8 cellular contexts compared by ENCODE assay signal in genomic region chr6:113856011-113856551, GRCh38. TPM values are rescaled to one million over a fixed set of nuclear protein-coding genes. Genes with fewer than 3 reads are reported as not detected.
A peak's percentile ranks its signal among the peaks of the same experiment; 100 is the strongest.
DNase-seq lines count a peak whose midpoint lies in the region; ATAC-seq and TF ChIP-seq lines count a peak whose summit lies in the region.

No MANE protein-coding gene starts in this region.

- ATAC-seq in HG02571 (IDR thresholded peaks at IDR 0.05; ENCODE audit: unreplicated experiment), result no peak

- H3K4me1 ChIP-seq in thymus (ENCODE audit: control insufficient read depth, insufficient read depth, low read length), result peaks cover 11% of the 10 kb centered on the region

- H3K27ac ChIP-seq in caudate nucleus (ENCODE audit: low read depth, low read length), result peak overlapping the region; percentile 94
- peak overlapping the region; percentile 71 for H3K27ac ChIP-seq in layer of hippocampus (ENCODE audit: low read depth, low read length)
- H3K27ac ChIP-seq in thymus (ENCODE audit: low read depth), result peak overlapping the region; percentile 86

- no peak for TF ChIP-seq CTCF in GM13976 (IDR thresholded peaks at IDR 0.05; ENCODE audit: borderline replicate concordance, control extremely low read depth, extremely low read depth, insufficient read depth, missing control alignments)

- H3K4me3 ChIP-seq in thymus (ENCODE audit: low read length), result peak overlapping the region; percentile 79

- peaks cover 3% of the 10 kb centered on the region for H3K36me3 ChIP-seq in thymus (ENCODE audit: control insufficient read depth, insufficient read depth)

- H3K27me3 ChIP-seq in layer of hippocampus (ENCODE audit: control insufficient read depth, insufficient read depth, low read length) (no peaks in the 10 kb centered on the region), thymus (ENCODE audit: control insufficient read depth, insufficient read depth) (peaks cover 2% of the 10 kb centered on the region)

- 1% methylated on average over 20 of the region's 20 CpGs for WGBS in thymus

- DNase-seq in A172 (ENCODE audit: low spot score), result peak; percentile 23
- peak; percentile 29 for DNase-seq in GM13976 (ENCODE audit: low spot score)
- DNase-seq in NCI-H526 treated with DMSO at 0.1 percent for 48 hours (lab: John Stamatoyannopoulos, UW), result peak; percentile 71
- DNase-seq in caudate nucleus (lab: John Stamatoyannopoulos, UW), result peak in 30 of 61 donors; percentile 1 to 68 (median 38)
- DNase-seq in activated CD8-positive, alpha-beta memory T cell treated with anti-CD3 and anti-CD28 coated beads, Interleukin-2, amount 50 U/mL, for 4 hours, result no peak

- in situ Hi-C loops in GM13976 (cut with MboI; ENCODE audit: low sequenced_read_pairs, unreplicated experiment), result loop anchor here (5.0 to 10.0 kb wide), 2 partner anchors 101 to 209 kb away; no protein-coding TSS in a partner anchor

- H3K9me3 ChIP-seq in thymus (ENCODE audit: control insufficient read depth), result no peaks in the 10 kb centered on the region

RNA-seq across cellular contexts. Expression of gene MARCKS, which starts 1.1 kb away (rescaled TPM):
- total RNA-seq in A172 (2014; rRNA removed; shearing (Covaris generic)), result 108 and 150 TPM in 2 replicates
- polyA plus RNA-seq in thymus, result 87.5 TPM
